14 cellular contexts compared by ENCODE assay signal in genomic region chr11:76083563-76084451, GRCh38.
DNase-seq lines count a peak whose midpoint lies in the region; ATAC-seq and TF ChIP-seq lines count a peak whose summit lies in the region.
"Had no signal": no experiment of that assay in that cellular context is flagged by ENCODE, and none has a peak within 500 bp of the region (broad histone marks: within the 10 kb centered on the region; RNA-seq: fewer than 3 reads in every experiment).

No MANE protein-coding gene starts in this region.

- ATAC-seq in aorta (ENCODE audit: low FRiP score): no peak

- WGBS in stomach, 5 donors: 66 to 80% (median 73%) methylated on average over 7 of the region's 7 CpGs
- WGBS in aorta, 2 donors: 64 to 65% methylated on average over 7 of the region's 7 CpGs

- H3K27me3 ChIP-seq in breast epithelium (no peaks in the 10 kb centered on the region), stomach (no peaks in the 10 kb centered on the region), BE2C (no peaks in the 10 kb centered on the region), aorta (ENCODE audit: control insufficient read depth in 1 of 2, insufficient read depth in 2 of 2, low read length in 1 of 2) (no peaks in the 10 kb centered on the region)

- TF ChIP-seq POLR2A in breast epithelium (IDR thresholded peaks at IDR 0.05) (no peak), stomach (IDR thresholded peaks at IDR 0.05) (no peak)

- H3K4me1 ChIP-seq in breast epithelium: no peaks in the 10 kb centered on the region
- H3K4me1 ChIP-seq in stomach: peaks cover 0 to 18% (median 4%) of the 10 kb centered on the region in 4 donors
- H3K4me1 ChIP-seq in BE2C: 0 out of 2 replicates have a peak, but pooled peaks cover 5% of the 10 kb centered on the region
- H3K4me1 ChIP-seq in aorta (ENCODE audit: control insufficient read depth in 1 of 2, insufficient read depth in 2 of 2, low read length in 2 of 2): peaks cover 0 to 6% of the 10 kb centered on the region in 2 donors

- H3K4me3 ChIP-seq in breast epithelium: no peak overlapping the region
- no peak overlapping the region for H3K4me3 ChIP-seq in stomach
- no peak overlapping the region for H3K4me3 ChIP-seq in BE2C (ENCODE audit: low read depth, low read length)
- no peak overlapping the region for H3K4me3 ChIP-seq in aorta (ENCODE audit: low read length in 2 of 2)

- no peak for TF ChIP-seq EP300 in stomach (IDR thresholded peaks at IDR 0.05)

- no peak for TF ChIP-seq CTCF in breast epithelium (IDR thresholded peaks at IDR 0.05)
- TF ChIP-seq CTCF in stomach (IDR thresholded peaks at IDR 0.05): no peak
- no peak for TF ChIP-seq CTCF in BE2C (IDR thresholded peaks at IDR 0.05; ENCODE audit: low read depth, low read length)

- H3K27ac ChIP-seq in breast epithelium (peak overlapping the region; percentile 16 to 76), stomach (peak overlapping the region in 3 of 5 donors; percentile 16 to 48 (median 41)), aorta (ENCODE audit: low read depth in 1 of 2, low read length in 2 of 2) (no peak overlapping the region)

- H3K36me3 ChIP-seq in breast epithelium (no peaks in the 10 kb centered on the region), stomach (no peaks in the 10 kb centered on the region), BE2C (no peaks in the 10 kb centered on the region), aorta (ENCODE audit: control insufficient read depth in 1 of 2, insufficient read depth in 2 of 2, low read length in 1 of 2) (no peaks in the 10 kb centered on the region)

- no peaks in the 10 kb centered on the region for H3K9me3 ChIP-seq in breast epithelium
- no peaks in the 10 kb centered on the region for H3K9me3 ChIP-seq in stomach
- H3K9me3 ChIP-seq in BE2C: no peaks in the 10 kb centered on the region
- no peaks in the 10 kb centered on the region for H3K9me3 ChIP-seq in aorta (ENCODE audit: control insufficient read depth, low read length)

- intact Hi-C loops in breast epithelium (cut with DNase I; ENCODE audit: low total_unique reads) (no loop called here), stomach (cut with DNase I; ENCODE audit: low total_unique reads) (no loop called here), aorta (cut with DNase I) (no loop called here)

- DNase-seq in HT-29 (ENCODE audit: low spot score) (peak; percentile 45), breast epithelium (ENCODE audit: low spot score in 2 of 2) (no peak), iris pigment epithelial cell (ENCODE audit: low read depth) (peak; percentile 70), stomach (no peak), BE2C (no peak), aorta (no peak), NCI-H146 (lab: John Stamatoyannopoulos, UW) (no peak)
- no peak for DNase-seq in activated CD4-positive, CD25-positive, alpha-beta regulatory T cell treated with anti-CD3 and anti-CD28 coated beads, Interleukin-2, amount 50 U/mL, for 72 hours
- DNase-seq: C1 segment of cervical spinal cord; effector CD4-positive, alpha-beta T cell; head of caudate nucleus; NCI-H187 treated with DMSO at 0.1 percent for 48 hours; NCI-H82; SHP77 treated with DMSO at 0.1 percent for 48 hours had no signal

Comparison
In these comparisons a context has a peak if more than half of its experiments do, and no peak if none do; other contexts are left out.
1. DNase-seq: peak in HT-29 (single experiment) and iris pigment epithelial cell (single experiment); none in breast epithelium (0 of 2), stomach (single experiment), activated CD4-positive, CD25-positive, alpha-beta regulatory T cell treated with anti-CD3 and anti-CD28 coated beads, Interleukin-2, amount 50 U/mL, for 72 hours (single experiment), BE2C (single experiment), aorta (0 of 2) and NCI-H146 (single experiment).
2. H3K27ac ChIP-seq: peak in breast epithelium (2 of 2) and stomach (3 of 5); none in aorta (0 of 2).